ENCODE assay signal across 26 cellular contexts in the genomic region with DNA sequence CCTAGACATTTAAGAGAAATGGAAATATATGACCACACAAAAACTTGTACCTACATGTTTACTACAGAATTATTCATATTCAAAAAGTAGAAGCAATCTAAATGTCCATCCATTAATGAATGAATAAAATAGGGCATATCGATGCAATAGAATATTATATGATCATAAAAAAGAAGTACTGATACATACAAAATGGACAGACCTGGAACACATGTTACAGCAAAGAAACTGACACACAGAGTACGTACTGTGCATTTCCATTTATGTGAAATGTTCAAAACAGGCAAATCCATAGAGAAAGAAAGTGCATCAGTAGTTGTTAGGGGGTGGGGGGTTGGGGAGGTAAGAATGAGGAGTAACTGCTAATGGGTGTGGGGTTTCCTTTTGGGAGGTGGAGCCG.
"Had no signal": no experiment of that assay in that cellular context is flagged by ENCODE, and none has a peak within 500 bp of the region (broad histone marks: within the 10 kb centered on the region; RNA-seq: fewer than 3 reads in every experiment).

No MANE protein-coding gene starts in this region.

- ATAC-seq: stimulated activated effector memory CD8-positive, alpha-beta T cell treated with anti-CD3 and anti-CD28 coated beads, Interleukin-12 subunit alpha, Interleukin-12 subunit beta, amount 100 ng/mL, for 72 hours; stimulated activated memory B cell treated with anti-CD40 and anti-IgM and Interleukin-4, amounts not matched to agents 10 μg/mL and 1 μg/mL and 100 μg/mL, for 72 hours; stimulated activated naive B cell treated with anti-CD40 and anti-IgM and Interleukin-4, amounts not matched to agents 10 μg/mL and 1 μg/mL and 100 μg/mL, for 72 hours; stimulated activated naive CD8-positive, alpha-beta T cell treated with anti-CD3 and anti-CD28 coated beads, Interleukin-15, amount 100 ng/mL, for 72 hours; stimulated activated naive CD8-positive, alpha-beta T cell treated with anti-CD3 and anti-CD28 coated beads, Interleukin-15, Interleukin-2, amounts not matched to agents 100 U/mL and 50 U/mL, for 24 hours; upper lobe of right lung had no signal

- DNase-seq: stimulated activated CD4-positive, alpha-beta T cell treated with anti-CD3 and anti-CD28 coated beads, Interleukin-2, amount 100 ng/mL, for 48 hours; stimulated activated CD4-positive, alpha-beta T cell treated with anti-CD3 and anti-CD28 coated beads, Interleukin-4, amount 100 ng/mL, for 1 hour; stimulated activated CD4-positive, alpha-beta T cell treated with anti-CD3 and anti-CD28 coated beads, Interleukin-4, amount 100 ng/mL, for 24 hours; stimulated activated CD4-positive, alpha-beta T cell treated with anti-CD3 and anti-CD28 coated beads, Interleukin-4, amount 100 ng/mL, for 4 hours; stimulated activated CD8-positive, alpha-beta memory T cell treated with anti-CD3 and anti-CD28 coated beads, Interleukin-4, amount 100 ng/mL, for 48 hours; stimulated activated naive B cell treated with anti-CD40 and anti-IgM and Interleukin-4, amounts not matched to agents 10 μg/mL and 1 μg/mL and 100 μg/mL, for 72 hours; stimulated activated naive CD4-positive, alpha-beta T cell; stimulated activated naive CD4-positive, alpha-beta T cell treated with Interleukin-2 at 50 U/mL for 16 hours; stimulated activated naive CD8-positive, alpha-beta T cell treated with anti-CD3 and anti-CD28 coated beads, Interleukin-15, amount 100 ng/mL, for 72 hours; stimulated activated naive CD8-positive, alpha-beta T cell treated with anti-CD3 and anti-CD28 coated beads, Interleukin-15, Interleukin-2, amounts not matched to agents 100 U/mL and 50 U/mL, for 24 hours; stomach; substantia nigra; testis; thyroid gland; tibial artery; transverse colon; upper lobe of left lung; upper lobe of right lung; uterus had no signal

- FAIRE-seq: urothelium cell line had no signal

- H3K4me3 ChIP-seq: stomach, suprapubic skin, testis, thoracic aorta, thyroid gland, tibial artery, tibial nerve, transverse colon, upper lobe of left lung, upper lobe of right lung, uterus, vagina had no signal

- H3K9me3 ChIP-seq: stomach, suprapubic skin, testis, thoracic aorta, thyroid gland, tibial artery, tibial nerve, transverse colon, upper lobe of left lung, upper lobe of right lung, uterus, vagina had no signal

- H3K36me3 ChIP-seq: uterus, vagina had no signal

- H3K4me1 ChIP-seq: stomach, suprapubic skin, testis, thyroid gland, tibial artery, tibial nerve, transverse colon, upper lobe of left lung, upper lobe of right lung, uterus, vagina had no signal

- H3K27ac ChIP-seq: stomach, suprapubic skin, testis, thoracic aorta, thyroid gland, tibial artery, tibial nerve, transverse colon, upper lobe of left lung, upper lobe of right lung, uterus, vagina had no signal
